1 cellular context compared by ENCODE assay signal in genomic region chr1:227465256-227465655, GRCh38.
TF ChIP-seq lines count a peak whose summit lies in the region.

No MANE protein-coding gene starts in this region.

TF ChIP-seq in HepG2, 621 proteins besides CTCF, POLR2A, EP300 and RAD21 (continued from another document):
- TF ChIP-seq ZFP91 (CRISPR knock-in tag; IDR thresholded peaks at IDR 0.05; ENCODE audit: borderline replicate concordance): no peak
- TF ChIP-seq RARG (CRISPR knock-in tag; IDR thresholded peaks at IDR 0.05; ENCODE audit: low read depth): no peak
- TF ChIP-seq E2F1 (CRISPR knock-in tag; IDR thresholded peaks at IDR 0.05): no peak
- no peak for TF ChIP-seq DPF2 (CRISPR knock-in tag; IDR thresholded peaks at IDR 0.05; ENCODE audit: borderline replicate concordance, low read depth)
- TF ChIP-seq KAT7 (CRISPR knock-in tag; IDR thresholded peaks at IDR 0.05; ENCODE audit: borderline replicate concordance): no peak
- no peak for TF ChIP-seq AGO2 (optimal IDR thresholded peaks at IDR 0.05; ENCODE audit: low read depth, low read length)
- no peak for TF ChIP-seq ZNF282 (IDR thresholded peaks at IDR 0.05; ENCODE audit: partially characterized antibody)
- TF ChIP-seq RNF2 (conservative IDR thresholded peaks at IDR 0.05; ENCODE audit: low read depth): no peak
- TF ChIP-seq ZNF513 (CRISPR knock-in tag; conservative IDR thresholded peaks at IDR 0.05): no peak
- TF ChIP-seq GATA4 (IDR thresholded peaks at IDR 0.05; ENCODE audit: borderline replicate concordance, low read depth): no peak
- TF ChIP-seq BCL3 (CRISPR knock-in tag; IDR thresholded peaks at IDR 0.05): no peak
